Comparison of ENCODE assay signal across 8 cellular contexts in genomic region chr19:44207126-44207803, GRCh38. TPM values are rescaled to one million over a fixed set of nuclear protein-coding genes. Genes with fewer than 3 reads are reported as not detected.
DNase-seq lines count a peak whose midpoint lies in the region; FAIRE-seq lines count a peak whose summit lies in the region.

No MANE protein-coding gene starts in this region.

- peaks cover 9% of the 10 kb centered on the region for H3F3A ChIP-seq in GM23248 (ENCODE audit: insufficient read depth)

- no peaks in the 10 kb centered on the region for H3K9me2 ChIP-seq in GM23248 (ENCODE audit: insufficient read depth)

- H4K20me1 ChIP-seq in GM23248 (ENCODE audit: insufficient read depth), result no peaks in the 10 kb centered on the region

- H3K36me3 Mint-ChIP-seq in activated naive CD4-positive, alpha-beta T cell treated with anti-CD3 and anti-CD28 coated beads, Interleukin-2, amount 10 ng/mL, durations not matched to agents 7 days and 5 days, result peaks cover 10% of the 10 kb centered on the region

- peak; percentile 43 for FAIRE-seq in frontal cortex (lab: Jason Lieb, UNC)

- in situ Hi-C loops in GM23248 (cut with MboI), result no loop called here

- peak overlapping the region; percentile 87 for H3K9ac ChIP-seq in GM23248

- peak overlapping the region; percentile 74 for H3K27ac ChIP-seq in GM23248

- H3K9me3 ChIP-seq in GM23248 (ENCODE audit: low read depth), result no peaks in the 10 kb centered on the region
- H3K9me3 ChIP-seq in neuron (ENCODE audit: low read length), result no peaks in the 10 kb centered on the region

- 3% methylated on average over 26 of the region's 26 CpGs for WGBS in GM23248 (ENCODE audit: low coverage in 1 of 2, low lambda C conversion rate in 2 of 2, missing lambda C conversion rate in 2 of 2), 2 experiments

- no peaks in the 10 kb centered on the region for H3K36me3 ChIP-seq in GM23248 (ENCODE audit: low read depth)
- no peaks in the 10 kb centered on the region for H3K36me3 ChIP-seq in neuron (ENCODE audit: insufficient read depth, low read length)

- H3K4me1 ChIP-seq in GM23248 (ENCODE audit: insufficient read depth) (peaks cover 8% of the 10 kb centered on the region; the same call in 1 of the 2 replicates), neuron (ENCODE audit: insufficient read depth, low read length) (peaks cover 11% of the 10 kb centered on the region)

- H3K27ac Mint-ChIP-seq in activated naive CD4-positive, alpha-beta T cell treated with anti-CD3 and anti-CD28 coated beads, Interleukin-2, amount 10 ng/mL, durations not matched to agents 7 days and 5 days, result peak overlapping the region; percentile 85

- peak overlapping the region; percentile 83 for H3K4me3 Mint-ChIP-seq in activated naive CD4-positive, alpha-beta T cell treated with anti-CD3 and anti-CD28 coated beads, Interleukin-2, amount 10 ng/mL, durations not matched to agents 7 days and 5 days

- peaks cover 8% of the 10 kb centered on the region for H3K79me2 ChIP-seq in GM23248 (ENCODE audit: insufficient read depth)

- CTCF ChIA-PET in activated naive CD4-positive, alpha-beta T cell treated with anti-CD3 and anti-CD28 coated beads, Interleukin-2, amount 10 ng/mL, durations not matched to agents 7 days and 5 days (lab: Charles Lee), result no interaction called here

- peak overlapping the region; percentile 87 for H3K4me3 ChIP-seq in GM23248
- H3K4me3 ChIP-seq in neuron (ENCODE audit: low read length), result peak overlapping the region; percentile 83

- H2AFZ ChIP-seq in GM23248 (peak overlapping the region; percentile 98), neuron (ENCODE audit: low read depth, low read length) (peak overlapping the region; percentile 79)

- peaks cover 5% of the 10 kb centered on the region for H3K27me3 Mint-ChIP-seq in activated naive CD4-positive, alpha-beta T cell treated with anti-CD3 and anti-CD28 coated beads, Interleukin-2, amount 10 ng/mL, durations not matched to agents 7 days and 5 days

- peaks cover 20% of the 10 kb centered on the region for H3K9me3 Mint-ChIP-seq in activated naive CD4-positive, alpha-beta T cell treated with anti-CD3 and anti-CD28 coated beads, Interleukin-2, amount 10 ng/mL, durations not matched to agents 7 days and 5 days

- H3K4me1 Mint-ChIP-seq in activated naive CD4-positive, alpha-beta T cell treated with anti-CD3 and anti-CD28 coated beads, Interleukin-2, amount 10 ng/mL, durations not matched to agents 7 days and 5 days, result peaks cover 13% of the 10 kb centered on the region

- DNase-seq in DMS79 treated with DMSO at 0.1 percent for 48 hours (lab: John Stamatoyannopoulos, UW), result peak; percentile 95
- DNase-seq in GM23248, result peak; percentile 96
- DNase-seq in LHCN-M2 (ENCODE audit: low read depth), result peak; percentile 96
- peak; percentile 92 for DNase-seq in SHP77 treated with DMSO at 0.1 percent for 48 hours (lab: John Stamatoyannopoulos, UW)
- peak; percentile 84 for DNase-seq in activated naive CD4-positive, alpha-beta T cell treated with anti-CD3 and anti-CD28 coated beads, Interleukin-2, amount 10 ng/mL, durations not matched to agents 7 days and 5 days
- peak; percentile 79 to 81 for DNase-seq in frontal cortex (ENCODE audit: low spot score in 2 of 2)
- DNase-seq in stromal cell of bone marrow (ENCODE audit: low read depth), result peak; percentile 90

- no peaks in the 10 kb centered on the region for H3K27me3 ChIP-seq in GM23248 (replicated peaks; ENCODE audit: insufficient read depth)
- no peaks in the 10 kb centered on the region for H3K27me3 ChIP-seq in neuron (ENCODE audit: insufficient read depth, low read length)

- H3K4me2 ChIP-seq in GM23248 (ENCODE audit: unreplicated experiment), result peak overlapping the region; percentile 82

RNA-seq across cellular contexts. Expression of gene ZNF227, which starts 5.1 kb away (rescaled TPM):
- total RNA-seq in GM23248 (2014; rRNA removed; shearing (Covaris generic)), result 7.6 and 16.1 TPM in 2 replicates
- 7.5 and 7.8 TPM in 2 replicates for polyA plus RNA-seq in GM23248 (2016; fragmentation: Nextera tagmentation; extraction: Ambion mirVana)
- total RNA-seq in LHCN-M2 (2014; rRNA removed) (17.3 and 19.4 TPM in 2 replicates), frontal cortex (44.4 TPM)
- 4.7 TPM for polyA plus RNA-seq in LHCN-M2 (2012)

RNA-seq across cellular contexts. Expression of gene ZNF226, which starts 42.4 kb away (rescaled TPM):
- total RNA-seq in GM23248 (2014; rRNA removed; shearing (Covaris generic)), result 20.1 and 32.5 TPM in 2 replicates
- polyA plus RNA-seq in GM23248 (2016; fragmentation: Nextera tagmentation; extraction: Ambion mirVana), result 27.1 and 30.3 TPM in 2 replicates
- total RNA-seq in LHCN-M2 (2014; rRNA removed) (22.4 and 24.7 TPM in 2 replicates), frontal cortex (37.9 TPM)
- 25.3 TPM for polyA plus RNA-seq in LHCN-M2 (2012)

RNA-seq across cellular contexts. Expression of gene ZNF233, which starts 52.4 kb away (rescaled TPM):
- total RNA-seq in GM23248 (2014; rRNA removed; shearing (Covaris generic)), result 0.13 and 0.86 TPM in 2 replicates
- polyA plus RNA-seq in GM23248 (2016; fragmentation: Nextera tagmentation; extraction: Ambion mirVana), result 0.61 and 0.80 TPM in 2 replicates
- 0.06 and 0.46 TPM in 2 replicates for total RNA-seq in LHCN-M2 (2014; rRNA removed)
- 0.07 TPM for polyA plus RNA-seq in LHCN-M2 (2012)
- total RNA-seq in frontal cortex, result 17.9 TPM

Comparison
In these comparisons a context has a peak if more than half of its experiments do, and no peak if none do; other contexts are left out.
1. Peak in every context shown above with its lines: DNase-seq, H3K4me3 ChIP-seq and H3K27ac ChIP-seq.
2. RNA of gene ZNF233, which starts 52.4 kb away (total RNA-seq): 17.9 TPM in frontal cortex (single experiment); 0.13 to 0.86 TPM in GM23248 and 0.06 to 0.46 TPM in LHCN-M2; every median in the first group is over 10 times any median in the second.